In genomic region chr18:31497404-31497710, GRCh38 we compare ENCODE assay signal across 1 cellular context.
TF ChIP-seq lines count a peak whose summit lies in the region.

No MANE protein-coding gene starts in this region.

TF ChIP-seq in neural cell, 6 proteins besides CTCF, POLR2A, EP300 and RAD21 (continued from another document):
- no peak for TF ChIP-seq SMC3 (conservative IDR thresholded peaks at IDR 0.05; ENCODE audit: poor library complexity)
